Comparison of ENCODE assay signal across 15 cellular contexts in the genomic region with DNA sequence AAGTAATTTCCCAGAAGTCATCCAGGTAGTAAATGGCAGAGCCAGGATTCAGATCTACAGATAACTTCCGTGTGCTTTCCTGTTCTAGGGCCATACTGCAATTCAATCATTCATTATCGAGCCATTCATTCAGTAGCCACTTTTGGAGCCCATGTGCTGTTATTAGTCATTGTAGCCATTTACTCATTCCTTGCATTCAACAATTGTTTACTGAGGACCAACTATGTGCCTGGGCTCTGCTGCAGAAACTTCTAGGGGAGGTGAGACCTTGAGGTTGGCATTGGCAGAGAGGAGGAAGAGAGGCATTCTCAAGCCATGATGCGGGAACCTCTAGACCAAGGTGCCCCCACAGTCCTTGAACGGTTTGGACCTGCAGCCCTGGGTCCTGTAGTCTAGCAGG.
"Had no signal": no experiment of that assay in that cellular context is flagged by ENCODE, and none has a peak within 500 bp of the region (broad histone marks: within the 10 kb centered on the region; RNA-seq: fewer than 3 reads in every experiment).

No MANE protein-coding gene starts in this region.

- H3K9me3 Mint-ChIP-seq: activated CD8-positive, alpha-beta T cell treated with anti-CD3 and anti-CD28 coated beads for 36 hours; activated T-cell treated with anti-CD3 and anti-CD28 coated beads, Interleukin-2, amount 50 U/mL, for 72 hours; effector memory CD8-positive, alpha-beta T cell had no signal

- H3K4me3 Mint-ChIP-seq: activated CD8-positive, alpha-beta T cell treated with anti-CD3 and anti-CD28 coated beads for 36 hours; activated T-cell treated with anti-CD3 and anti-CD28 coated beads, Interleukin-2, amount 50 U/mL, for 72 hours; effector memory CD8-positive, alpha-beta T cell; stimulated activated naive B cell treated with anti-CD40 and anti-IgM and Interleukin-4, amounts not matched to agents 10 μg/mL and 1 μg/mL and 100 μg/mL, for 72 hours had no signal

- H3K36me3 Mint-ChIP-seq: stimulated activated naive B cell treated with anti-CD40 and anti-IgM and Interleukin-4, amounts not matched to agents 10 μg/mL and 1 μg/mL and 100 μg/mL, for 72 hours had no signal

- H3K36me3 ChIP-seq: left ventricle myocardium inferior, spleen had no signal

- H3K27ac Mint-ChIP-seq: activated CD8-positive, alpha-beta T cell treated with anti-CD3 and anti-CD28 coated beads for 36 hours; activated T-cell treated with anti-CD3 and anti-CD28 coated beads, Interleukin-2, amount 50 U/mL, for 72 hours; effector memory CD8-positive, alpha-beta T cell; stimulated activated naive B cell treated with anti-CD40 and anti-IgM and Interleukin-4, amounts not matched to agents 10 μg/mL and 1 μg/mL and 100 μg/mL, for 72 hours had no signal

- H3K4me3 ChIP-seq: left ventricle myocardium inferior, psoas muscle, spleen had no signal

- DNase-seq: activated CD4-positive, alpha-beta T cell treated with anti-CD3 and anti-CD28 coated beads for 4 hours; activated CD8-positive, alpha-beta memory T cell treated with anti-CD3 and anti-CD28 coated beads, Interleukin-2, amount 50 U/mL, for 4 hours; activated CD8-positive, alpha-beta T cell treated with anti-CD3 and anti-CD28 coated beads for 36 hours; activated T-cell treated with anti-CD3 and anti-CD28 coated beads, Interleukin-2, amount 50 U/mL, for 72 hours; central memory CD4-positive, alpha-beta T cell; effector memory CD8-positive, alpha-beta T cell; glutamatergic neuron; left ventricle myocardium inferior; psoas muscle; spleen; stimulated activated CD4-positive, alpha-beta T cell treated with anti-CD3 and anti-CD28 coated beads, Interleukin-1b, Interleukin-23, amount 100 ng/mL, for 48 hours; stimulated activated naive B cell treated with anti-CD40 and anti-IgM and Interleukin-4, amounts not matched to agents 10 μg/mL and 1 μg/mL and 100 μg/mL, for 72 hours; substantia nigra; T1000 had no signal

- H3K27ac ChIP-seq: left ventricle myocardium inferior, psoas muscle, spleen had no signal

- H3K4me1 ChIP-seq: left ventricle myocardium inferior, psoas muscle had no signal

- ATAC-seq: activated CD8-positive, alpha-beta T cell treated with anti-CD3 and anti-CD28 coated beads for 36 hours; activated T-cell treated with anti-CD3 and anti-CD28 coated beads, Interleukin-2, amount 50 U/mL, for 72 hours; effector memory CD8-positive, alpha-beta T cell; psoas muscle; sciatic nerve; stimulated activated naive B cell treated with anti-CD40 and anti-IgM and Interleukin-4, amounts not matched to agents 10 μg/mL and 1 μg/mL and 100 μg/mL, for 72 hours had no signal

- H3K9me3 ChIP-seq: left ventricle myocardium inferior, psoas muscle, spleen had no signal
